18 cellular contexts compared by ENCODE assay signal in the genomic region with DNA sequence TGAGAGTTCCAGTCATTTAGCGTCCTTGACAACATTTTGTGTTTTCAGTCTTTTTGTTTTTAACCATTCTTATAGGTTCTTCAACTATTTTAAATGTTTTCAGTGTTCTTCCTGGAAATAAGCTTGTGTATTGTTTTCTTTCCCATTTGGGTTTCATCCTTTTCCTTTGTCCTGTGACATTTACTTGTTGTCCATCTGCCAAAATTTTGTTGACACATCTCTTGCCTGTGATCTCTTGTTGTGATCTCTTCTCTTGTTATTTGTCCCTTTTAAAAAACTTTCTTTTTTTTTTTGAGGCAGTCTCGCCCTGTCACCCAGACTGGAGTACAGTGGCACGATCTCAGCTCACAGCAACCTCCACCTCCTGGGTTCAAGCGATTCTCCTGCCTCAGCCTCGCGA.
A peak's percentile ranks its signal among the peaks of the same experiment; 100 is the strongest.
DNase-seq lines count a peak whose midpoint lies in the region; ATAC-seq and TF ChIP-seq lines count a peak whose summit lies in the region.
"Had no signal": no experiment of that assay in that cellular context is flagged by ENCODE, and none has a peak within 500 bp of the region (broad histone marks: within the 10 kb centered on the region; RNA-seq: fewer than 3 reads in every experiment).

No MANE protein-coding gene starts in this region.

- H3K4me3 ChIP-seq in dorsolateral prefrontal cortex (peak overlapping the region in 1 of 59 donors; percentile 21), colonic mucosa (no peak overlapping the region)
- H3K4me3 ChIP-seq: GM23248 had no signal

- no peaks in the 10 kb centered on the region for H3K9me3 ChIP-seq in colonic mucosa

- peak overlapping the region; percentile 13 for H3K27ac Mint-ChIP-seq in activated T-cell treated with anti-CD3 and anti-CD28 coated beads, Interleukin-2, amount 50 U/mL, for 72 hours
- peak overlapping the region; percentile 31 for H3K27ac Mint-ChIP-seq in progenitor cell of endocrine pancreas
- H3K27ac Mint-ChIP-seq: CD4-positive, alpha-beta T cell; IgD-negative memory B cell had no signal

- no peaks in the 10 kb centered on the region for H3K9me3 Mint-ChIP-seq in activated T-cell treated with anti-CD3 and anti-CD28 coated beads, Interleukin-2, amount 50 U/mL, for 72 hours
- H3K9me3 Mint-ChIP-seq in progenitor cell of endocrine pancreas (ENCODE audit: low read depth): no peaks in the 10 kb centered on the region
- H3K9me3 Mint-ChIP-seq: CD4-positive, alpha-beta T cell; IgD-negative memory B cell had no signal

- H3K27me3 Mint-ChIP-seq in activated T-cell treated with anti-CD3 and anti-CD28 coated beads, Interleukin-2, amount 50 U/mL, for 72 hours (ENCODE audit: low read depth): no peaks in the 10 kb centered on the region
- no peaks in the 10 kb centered on the region for H3K27me3 Mint-ChIP-seq in progenitor cell of endocrine pancreas
- H3K27me3 Mint-ChIP-seq: CD4-positive, alpha-beta T cell; IgD-negative memory B cell had no signal

- peaks cover 17% of the 10 kb centered on the region for H3K4me1 Mint-ChIP-seq in activated T-cell treated with anti-CD3 and anti-CD28 coated beads, Interleukin-2, amount 50 U/mL, for 72 hours (ENCODE audit: low read depth)
- peaks cover 3% of the 10 kb centered on the region for H3K4me1 Mint-ChIP-seq in progenitor cell of endocrine pancreas (ENCODE audit: low read depth)

- no peak for ATAC-seq in activated T-cell treated with anti-CD3 and anti-CD28 coated beads, Interleukin-2, amount 50 U/mL, for 72 hours (replicated peaks in 1 of 2)
- ATAC-seq in sciatic nerve: no peak
- ATAC-seq: HCT116 had no signal

- no peak for DNase-seq in activated T-cell treated with anti-CD3 and anti-CD28 coated beads, Interleukin-2, amount 50 U/mL, for 72 hours
- no peak for DNase-seq in activated T-cell treated with anti-CD3 and anti-CD28 coated beads for 4 hours
- DNase-seq in NCI-H2029 (lab: John Stamatoyannopoulos, UW): peak; percentile 38
- no peak for DNase-seq in dorsolateral prefrontal cortex
- no peak for DNase-seq in progenitor cell of endocrine pancreas (ENCODE audit: low spot score, unreplicated experiment)
- no peak for DNase-seq in sciatic nerve (ENCODE audit: low spot score)
- no peak for DNase-seq in NCI-H1694 treated with DMSO at 0.1 percent for 48 hours (lab: John Stamatoyannopoulos, UW)
- no peak for DNase-seq in colonic mucosa
- DNase-seq: ACHN; CD4-positive, alpha-beta T cell; DND-41; GDM1; GM23248; NCI-H1417 treated with DMSO at 0.1 percent for 48 hours; NCI-H226; NCI-H69 had no signal

- peaks cover 7 to 24% of the 10 kb centered on the region in 2 donors for H3K36me3 Mint-ChIP-seq in activated T-cell treated with anti-CD3 and anti-CD28 coated beads, Interleukin-2, amount 50 U/mL, for 72 hours (ENCODE audit: insufficient read depth in 2 of 2)
- peaks cover 17% of the 10 kb centered on the region for H3K36me3 Mint-ChIP-seq in progenitor cell of endocrine pancreas (ENCODE audit: insufficient read depth)

- H3K27ac ChIP-seq in dorsolateral prefrontal cortex (peak overlapping the region in 42 of 59 donors; percentile 5 to 79 (median 49)), colonic mucosa (no peak overlapping the region)
- H3K27ac ChIP-seq: GM23248 had no signal

- no peak overlapping the region for H3K4me3 Mint-ChIP-seq in activated T-cell treated with anti-CD3 and anti-CD28 coated beads, Interleukin-2, amount 50 U/mL, for 72 hours
- no peak overlapping the region for H3K4me3 Mint-ChIP-seq in progenitor cell of endocrine pancreas (ENCODE audit: low read depth)
- H3K4me3 Mint-ChIP-seq: CD4-positive, alpha-beta T cell; IgD-negative memory B cell had no signal

- intact Hi-C loops in dorsolateral prefrontal cortex (cut with DNase I) (no loop called here), sciatic nerve (cut with DNase I) (no loop called here), colonic mucosa (cut with DNase I) (no loop called here)

- H3K4me1 ChIP-seq in colonic mucosa: no peaks in the 10 kb centered on the region

- no peaks in the 10 kb centered on the region for H3K36me3 ChIP-seq in colonic mucosa

- TF ChIP-seq CTCF in dorsolateral prefrontal cortex (IDR thresholded peaks at IDR 0.05 in 54 of 56, conservative IDR thresholded peaks at IDR 0.05 in 2 of 56; ENCODE audit: low read depth in 1 of 56, partially characterized antibody in 56 of 56) (no peak), progenitor cell of endocrine pancreas (IDR thresholded peaks at IDR 0.05; ENCODE audit: unreplicated experiment) (no peak), colonic mucosa (IDR thresholded peaks at IDR 0.05) (no peak)

- H3K27me3 ChIP-seq in dorsolateral prefrontal cortex (no peaks in the 10 kb centered on the region), colonic mucosa (no peaks in the 10 kb centered on the region)

- no peak overlapping the region for H3K9ac ChIP-seq in colonic mucosa (ENCODE audit: low read depth in 2 of 2, low read length in 2 of 2)
- H3K9ac ChIP-seq: GM23248 had no signal
